Comparison of ENCODE assay signal across 1 cellular context in genomic region chr19:48968179-48968661, GRCh38.
TF ChIP-seq lines count a peak whose summit lies in the region.

No MANE protein-coding gene starts in this region.

TF ChIP-seq in H1, 55 proteins besides CTCF, POLR2A, EP300 and RAD21:
- no peak for TF ChIP-seq SIRT6 (IDR thresholded peaks at IDR 0.05; ENCODE audit: low read length)
- peak; percentile 60; the same call in 1 of the 2 replicates for TF ChIP-seq POLR2AphosphoS5 (IDR thresholded peaks at IDR 0.05; ENCODE audit: low read depth, low read length)
